ENCODE assay signal across 2 cellular contexts in genomic region chr13:19575230-19575629, GRCh38.
TF ChIP-seq lines count a peak whose summit lies in the region.

No MANE protein-coding gene starts in this region.

TF ChIP-seq in liver, 16 proteins besides CTCF, POLR2A, EP300 and RAD21:
- peak; percentile 34 to 62 for TF ChIP-seq HNF4A (conservative IDR thresholded peaks at IDR 0.05)
- TF ChIP-seq FOXA2 (IDR thresholded peaks at IDR 0.05), result no peak
- peak; percentile 14 for TF ChIP-seq YY1 (IDR thresholded peaks at IDR 0.05)
- TF ChIP-seq GABPA (IDR thresholded peaks at IDR 0.05 in 1 of 2, conservative IDR thresholded peaks at IDR 0.05 in 1 of 2), result no peak

TF ChIP-seq in HepG2, 621 proteins besides CTCF, POLR2A, EP300 and RAD21:
- no peak for TF ChIP-seq JDP2 (CRISPR knock-in tag; IDR thresholded peaks at IDR 0.05; ENCODE audit: borderline replicate concordance)
- TF ChIP-seq, protein P1, sequence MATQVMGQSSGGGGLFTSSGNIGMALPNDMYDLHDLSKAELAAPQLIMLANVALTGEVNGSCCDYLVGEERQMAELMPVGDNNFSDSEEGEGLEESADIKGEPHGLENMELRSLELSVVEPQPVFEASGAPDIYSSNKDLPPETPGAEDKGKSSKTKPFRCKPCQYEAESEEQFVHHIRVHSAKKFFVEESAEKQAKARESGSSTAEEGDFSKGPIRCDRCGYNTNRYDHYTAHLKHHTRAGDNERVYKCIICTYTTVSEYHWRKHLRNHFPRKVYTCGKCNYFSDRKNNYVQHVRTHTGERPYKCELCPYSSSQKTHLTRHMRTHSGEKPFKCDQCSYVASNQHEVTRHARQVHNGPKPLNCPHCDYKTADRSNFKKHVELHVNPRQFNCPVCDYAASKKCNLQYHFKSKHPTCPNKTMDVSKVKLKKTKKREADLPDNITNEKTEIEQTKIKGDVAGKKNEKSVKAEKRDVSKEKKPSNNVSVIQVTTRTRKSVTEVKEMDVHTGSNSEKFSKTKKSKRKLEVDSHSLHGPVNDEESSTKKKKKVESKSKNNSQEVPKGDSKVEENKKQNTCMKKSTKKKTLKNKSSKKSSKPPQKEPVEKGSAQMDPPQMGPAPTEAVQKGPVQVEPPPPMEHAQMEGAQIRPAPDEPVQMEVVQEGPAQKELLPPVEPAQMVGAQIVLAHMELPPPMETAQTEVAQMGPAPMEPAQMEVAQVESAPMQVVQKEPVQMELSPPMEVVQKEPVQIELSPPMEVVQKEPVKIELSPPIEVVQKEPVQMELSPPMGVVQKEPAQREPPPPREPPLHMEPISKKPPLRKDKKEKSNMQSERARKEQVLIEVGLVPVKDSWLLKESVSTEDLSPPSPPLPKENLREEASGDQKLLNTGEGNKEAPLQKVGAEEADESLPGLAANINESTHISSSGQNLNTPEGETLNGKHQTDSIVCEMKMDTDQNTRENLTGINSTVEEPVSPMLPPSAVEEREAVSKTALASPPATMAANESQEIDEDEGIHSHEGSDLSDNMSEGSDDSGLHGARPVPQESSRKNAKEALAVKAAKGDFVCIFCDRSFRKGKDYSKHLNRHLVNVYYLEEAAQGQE (IDR thresholded peaks at IDR 0.05; ENCODE audit: borderline replicate concordance in 1 of 2, low read depth in 1 of 2, low read length in 2 of 2), result no peak
